In the genomic region with DNA sequence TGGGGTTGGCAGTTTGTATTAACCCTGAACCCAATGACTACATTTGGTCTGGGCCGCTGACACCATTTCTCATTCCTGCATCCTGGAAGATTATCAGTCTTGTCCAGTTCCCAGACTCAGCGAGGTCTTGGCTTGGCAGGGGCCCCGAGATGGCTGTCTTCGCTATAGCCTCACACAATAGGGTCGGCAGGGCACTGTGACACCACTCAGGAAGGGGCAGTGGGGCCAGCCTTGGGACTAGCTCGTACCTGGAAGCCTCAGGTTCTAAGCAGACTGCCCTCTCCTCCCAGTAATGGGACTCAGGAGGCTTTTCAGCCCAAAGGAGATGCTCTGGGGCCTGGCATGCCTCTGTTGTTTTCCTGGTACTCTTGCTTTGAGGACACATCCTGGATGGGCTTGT, we compare ENCODE assay signal across 16 cellular contexts. TPM values are rescaled to one million over a fixed set of nuclear protein-coding genes. Genes with fewer than 3 reads are reported as not detected.
DNase-seq lines count a peak whose midpoint lies in the region; ATAC-seq and TF ChIP-seq lines count a peak whose summit lies in the region.
"Had no signal": no experiment of that assay in that cellular context is flagged by ENCODE, and none has a peak within 500 bp of the region (broad histone marks: within the 10 kb centered on the region; RNA-seq: fewer than 3 reads in every experiment).

No MANE protein-coding gene starts in this region.

- CTCF ChIA-PET in activated CD4-positive, alpha-beta memory T cell treated with anti-CD3 and anti-CD28 coated beads, Interleukin-2, amount 10 ng/mL, durations not matched to agents 7 days and 5 days (lab: Charles Lee): interaction anchor here (1.0 to 10.3 kb wide), 4 partner anchors 8 to 263 kb away, joined by 3 to 256 read pairs (median 98); a partner anchor contains a TSS

- peaks cover 99% of the 10 kb centered on the region for H3K4me1 Mint-ChIP-seq in activated CD4-positive, alpha-beta memory T cell treated with anti-CD3 and anti-CD28 coated beads, Interleukin-2, amount 10 ng/mL, durations not matched to agents 7 days and 5 days

- TF ChIP-seq POLR2A in transverse colon (IDR thresholded peaks at IDR 0.05) (no peak), lower leg skin (IDR thresholded peaks at IDR 0.05) (no peak)

- H3K9me3 Mint-ChIP-seq in activated CD4-positive, alpha-beta memory T cell treated with anti-CD3 and anti-CD28 coated beads, Interleukin-2, amount 10 ng/mL, durations not matched to agents 7 days and 5 days: no peaks in the 10 kb centered on the region

- 90% methylated on average over 6 of the region's 6 CpGs; no CpG with 5 or more reads in 1 of the 2 donors for WGBS in transverse colon (ENCODE audit: low coverage in 1 of 2), 2 donors
- 68 to 73% methylated on average over 5 to 6 of the region's 6 CpGs for WGBS in lower leg skin, 2 donors

- H3K9me3 ChIP-seq in cardiac muscle cell (ENCODE audit: low read depth) (no peaks in the 10 kb centered on the region), lower lobe of right lung (no peaks in the 10 kb centered on the region), transverse colon (no peaks in the 10 kb centered on the region)
- H3K9me3 ChIP-seq: ascending aorta, ovary, tibial artery had no signal

- TF ChIP-seq CTCF in cardiac muscle cell (IDR thresholded peaks at IDR 0.05; ENCODE audit: low read depth, low read length) (no peak), lower lobe of right lung (IDR thresholded peaks at IDR 0.05) (no peak), transverse colon (IDR thresholded peaks at IDR 0.05) (no peak), lower leg skin (IDR thresholded peaks at IDR 0.05) (no peak)

- peaks cover 66% of the 10 kb centered on the region for H3K36me3 Mint-ChIP-seq in activated CD4-positive, alpha-beta memory T cell treated with anti-CD3 and anti-CD28 coated beads, Interleukin-2, amount 10 ng/mL, durations not matched to agents 7 days and 5 days (ENCODE audit: low read depth)

- H3K4me3 Mint-ChIP-seq in activated CD4-positive, alpha-beta memory T cell treated with anti-CD3 and anti-CD28 coated beads, Interleukin-2, amount 10 ng/mL, durations not matched to agents 7 days and 5 days: no peak overlapping the region

- H3K27me3 ChIP-seq in cardiac muscle cell: no peaks in the 10 kb centered on the region
- no peaks in the 10 kb centered on the region for H3K27me3 ChIP-seq in lower lobe of right lung (ENCODE audit: low read depth)
- no peaks in the 10 kb centered on the region for H3K27me3 ChIP-seq in transverse colon
- H3K27me3 ChIP-seq: ascending aorta, ovary, tibial artery had no signal

- intact Hi-C loops in left cardiac atrium (cut with DNase I) (no loop called here), lower lobe of right lung (cut with DNase I) (no loop called here), transverse colon (cut with DNase I; ENCODE audit: low total_unique reads) (loop anchor here (10.0 kb wide), 1 partner anchor 285 kb away; a partner anchor contains a TSS), lower leg skin (cut with DNase I; ENCODE audit: low total_unique reads) (loop anchor here (5.0 to 10.0 kb wide), 2 partner anchors 295 to 1058 kb away; a partner anchor contains a TSS)

- H3K27ac Mint-ChIP-seq in activated CD4-positive, alpha-beta memory T cell treated with anti-CD3 and anti-CD28 coated beads, Interleukin-2, amount 10 ng/mL, durations not matched to agents 7 days and 5 days: peak overlapping the region; percentile 84

- H3K4me1 ChIP-seq in cardiac muscle cell (ENCODE audit: low read depth) (peaks cover 27% of the 10 kb centered on the region), lower lobe of right lung (peaks cover 42% of the 10 kb centered on the region), transverse colon (peaks cover 13 to 24% (median 20%) of the 10 kb centered on the region in 4 donors)

- H3K4me3 ChIP-seq in cardiac muscle cell (no peak overlapping the region), lower lobe of right lung (no peak overlapping the region), transverse colon (no peak overlapping the region), lower leg skin (ENCODE audit: low read depth, poor library complexity, severe bottlenecking) (no peak overlapping the region)
- H3K4me3 ChIP-seq: ascending aorta, ovary, tibial artery had no signal

- in situ Hi-C loops in transverse colon (cut with MboI; ENCODE audit: low pct_ligation_motif_present in 1 of 4, low pct_unique_long_range_greater_than_20kb in 1 of 4, low sequenced_read_pairs in 3 of 4): loop anchor here in 2 of 4 donors (10.0 to 25.0 kb wide), 2 partner anchors 175 to 293 kb away; a partner anchor contains a TSS

- POLR2A ChIA-PET in activated CD4-positive, alpha-beta memory T cell treated with anti-CD3 and anti-CD28 coated beads, Interleukin-2, amount 10 ng/mL, durations not matched to agents 7 days and 5 days (lab: Charles Lee): interaction anchor here (3.4 to 4.5 kb wide), 3 partner anchors 9 to 179 kb away, joined by 20 to 140 read pairs (median 59); a partner anchor contains a TSS

- no peak for ATAC-seq in left cardiac atrium
- ATAC-seq in lower lobe of right lung: no peak

- TF ChIP-seq EP300 in transverse colon (IDR thresholded peaks at IDR 0.05; ENCODE audit: low read depth): no peak

- no peak for DNase-seq in cardiac muscle cell (ENCODE audit: low read depth in 1 of 2, low spot score in 1 of 2)
- no peak for DNase-seq in left cardiac atrium
- no peak for DNase-seq in activated CD4-positive, alpha-beta memory T cell treated with anti-CD3 and anti-CD28 coated beads, Interleukin-2, amount 10 ng/mL, durations not matched to agents 7 days and 5 days
- peak; percentile 42 for DNase-seq in lower lobe of right lung
- DNase-seq in transverse colon: no peak
- DNase-seq in lower leg skin (ENCODE audit: low spot score in 2 of 2): no peak
- no peak for DNase-seq in NCI-H1048 (lab: John Stamatoyannopoulos, UW)
- no peak for DNase-seq in GM19240 (ENCODE audit: insufficient read length, low spot score)
- DNase-seq: DMS79 treated with DMSO at 0.1 percent for 48 hours; mesendoderm; NCI-H187 treated with DMSO at 0.1 percent for 48 hours; NCI-H69; ovary; stimulated activated CD4-positive, alpha-beta T cell treated with anti-CD3 and anti-CD28 coated beads, Interleukin-12 subunit alpha, Interleukin-12 subunit beta, amount 100 ng/mL, for 4 hours; tibial artery had no signal

- no peaks in the 10 kb centered on the region for H3K27me3 Mint-ChIP-seq in activated CD4-positive, alpha-beta memory T cell treated with anti-CD3 and anti-CD28 coated beads, Interleukin-2, amount 10 ng/mL, durations not matched to agents 7 days and 5 days

- peak overlapping the region; percentile 21 for H3K27ac ChIP-seq in cardiac muscle cell
- H3K27ac ChIP-seq in lower lobe of right lung: peak overlapping the region; percentile 53
- H3K27ac ChIP-seq in transverse colon: peak overlapping the region in 3 of 4 donors; percentile 38 to 58 (median 48)
- H3K27ac ChIP-seq: ovary, tibial artery had no signal

- H3K36me3 ChIP-seq in cardiac muscle cell (peaks cover 6% of the 10 kb centered on the region), lower lobe of right lung (peaks cover 39% of the 10 kb centered on the region), transverse colon (peaks cover 0 to 13% (median 0%) of the 10 kb centered on the region in 4 donors)
- H3K36me3 ChIP-seq: ovary had no signal

RNA-seq across cellular contexts. Expression of a gene that starts 9.1 kb away (rescaled TPM):
- total RNA-seq in cardiac muscle cell: 74.1 and 95.1 TPM in 2 replicates
- polyA plus RNA-seq in cardiac muscle cell: 71.9 and 83.9 TPM in 2 replicates
- total RNA-seq in left cardiac atrium: 10 to 100 TPM; 44.1 TPM
- 100 to 1,000 TPM; 103 to 108 TPM for total RNA-seq in activated CD4-positive, alpha-beta memory T cell treated with anti-CD3 and anti-CD28 coated beads, Interleukin-2, amount 10 ng/mL, durations not matched to agents 7 days and 5 days
- 43.5 TPM for total RNA-seq in lower lobe of right lung
- 100 to 1,000 TPM in 1 of 4 donors, 10 to 100 TPM in 3; 60.9 to 116 (median 88.2) TPM for total RNA-seq in transverse colon
- 100 to 1,000 TPM; 103 to 232 (median 134) TPM for total RNA-seq in lower leg skin

RNA-seq across cellular contexts. Expression of a gene that starts 26.7 kb away (rescaled TPM):
- total RNA-seq in cardiac muscle cell (0.56 and 0.69 TPM in 2 replicates), left cardiac atrium (under 1 TPM; 0.15 to 0.50 TPM), lower lobe of right lung (0.15 TPM), transverse colon (under 1 TPM in 2 of 4 donors, not detected in 2; 0.16 to 0.27 TPM), lower leg skin (1 to 10 TPM in 2 of 4 donors, under 1 TPM in 2; 0.13 to 2.2 (median 0.91) TPM)
- 0.39 TPM in 1 of 2 replicates, not detected in the other for polyA plus RNA-seq in cardiac muscle cell
- 1 to 10 TPM; 1.7 to 2.4 TPM for total RNA-seq in activated CD4-positive, alpha-beta memory T cell treated with anti-CD3 and anti-CD28 coated beads, Interleukin-2, amount 10 ng/mL, durations not matched to agents 7 days and 5 days
- total RNA-seq: ascending aorta had no signal

Comparison
In these comparisons a context has a peak if more than half of its experiments do, and no peak if none do; other contexts are left out.
1. intact Hi-C loops: an anchor here in transverse colon (10.0 kb wide) and lower leg skin (5.0 to 10.0 kb wide); none called in left cardiac atrium and lower lobe of right lung.